31 cellular contexts compared by ENCODE assay signal in genomic region chr1:61204528-61204927, GRCh38.
"Had no signal": no experiment of that assay in that cellular context is flagged by ENCODE, and none has a peak within 500 bp of the region (broad histone marks: within the 10 kb centered on the region; RNA-seq: fewer than 3 reads in every experiment).

No MANE protein-coding gene starts in this region.

- H3K9me3 ChIP-seq: adrenal gland, breast epithelium, colonic mucosa, esophagus squamous epithelium, gastroesophageal sphincter had no signal

- H3K4me1 ChIP-seq: breast epithelium, colonic mucosa had no signal

- H3K27ac ChIP-seq: adrenal gland, cardiac muscle cell, colonic mucosa had no signal

- H3K36me3 ChIP-seq: adrenal gland, breast epithelium, cardiac muscle cell, colonic mucosa, esophagus squamous epithelium, gastroesophageal sphincter had no signal

- H3K27me3 ChIP-seq: adrenal gland, breast epithelium, cardiac muscle cell, colonic mucosa, dorsolateral prefrontal cortex, esophagus squamous epithelium, gastroesophageal sphincter had no signal

- ATAC-seq: activated CD4-positive, alpha-beta T cell treated with anti-CD3 and anti-CD28 coated beads for 36 hours; activated CD8-positive, alpha-beta memory T cell treated with anti-CD3 and anti-CD28 coated beads, Interleukin-2, amount 10 ng/mL, durations not matched to agents 7 days and 5 days; activated CD8-positive, alpha-beta T cell treated with anti-CD3 and anti-CD28 coated beads, Interleukin-2, amount 10 ng/mL, durations not matched to agents 7 days and 5 days; activated naive CD8-positive, alpha-beta T cell treated with anti-CD3 and anti-CD28 coated beads, Interleukin-2, amount 50 U/mL, for 24 hours; gastroesophageal sphincter; T-helper 17 cell had no signal

- H3K4me3 ChIP-seq: adrenal gland, cardiac muscle cell, colonic mucosa, gastroesophageal sphincter had no signal

- DNase-seq: activated CD4-positive, alpha-beta memory T cell treated with anti-CD3 and anti-CD28 coated beads for 36 hours; activated CD4-positive, alpha-beta T cell treated with anti-CD3 and anti-CD28 coated beads for 36 hours; activated CD4-positive, alpha-beta T cell treated with anti-CD3 and anti-CD28 coated beads, Interleukin-2, amount 10 ng/mL, durations not matched to agents 24 days and 14 days; activated CD4-positive, CD25-positive, alpha-beta regulatory T cell; activated CD4-positive, CD25-positive, alpha-beta regulatory T cell treated with anti-CD3 and anti-CD28 coated beads, Interleukin-2, amount 50 U/mL, for 72 hours; activated CD8-positive, alpha-beta memory T cell treated with anti-CD3 and anti-CD28 coated beads, Interleukin-2, amount 10 ng/mL, durations not matched to agents 7 days and 5 days; activated CD8-positive, alpha-beta memory T cell treated with anti-CD3 and anti-CD28 coated beads, Interleukin-2, amount 50 U/mL, for 4 hours; activated CD8-positive, alpha-beta T cell treated with anti-CD3 and anti-CD28 coated beads, Interleukin-2, amount 10 ng/mL, durations not matched to agents 7 days and 5 days; activated effector memory CD4-positive, alpha-beta T cell treated with anti-CD3 and anti-CD28 coated beads, Interleukin-2, amount 50 U/mL, for 16 hours; activated naive CD4-positive, alpha-beta T cell treated with anti-CD3 and anti-CD28 coated beads for 36 hours; activated naive CD8-positive, alpha-beta T cell treated with anti-CD3 and anti-CD28 coated beads for 36 hours; activated naive CD8-positive, alpha-beta T cell treated with anti-CD3 and anti-CD28 coated beads, Interleukin-2, amount 50 U/mL, for 24 hours; activated T-cell treated with anti-CD3 and anti-CD28 coated beads, Interleukin-2, amount 50 U/mL, for 1 hour; activated T-cell treated with anti-CD3 and anti-CD28 coated beads, Interleukin-2, amount 50 U/mL, for 48 hours; adrenal gland; amygdala; aorta; central memory CD4-positive, alpha-beta T cell; cerebellar nuclear complex; colonic mucosa; dorsolateral prefrontal cortex; effector memory CD4-positive, alpha-beta T cell; endodermal cell; esophagus squamous epithelium; foreskin melanocyte; T-helper 1 cell; T-helper 17 cell; T1000 had no signal
